Comparison of ENCODE assay signal across 8 cellular contexts in the genomic region with DNA sequence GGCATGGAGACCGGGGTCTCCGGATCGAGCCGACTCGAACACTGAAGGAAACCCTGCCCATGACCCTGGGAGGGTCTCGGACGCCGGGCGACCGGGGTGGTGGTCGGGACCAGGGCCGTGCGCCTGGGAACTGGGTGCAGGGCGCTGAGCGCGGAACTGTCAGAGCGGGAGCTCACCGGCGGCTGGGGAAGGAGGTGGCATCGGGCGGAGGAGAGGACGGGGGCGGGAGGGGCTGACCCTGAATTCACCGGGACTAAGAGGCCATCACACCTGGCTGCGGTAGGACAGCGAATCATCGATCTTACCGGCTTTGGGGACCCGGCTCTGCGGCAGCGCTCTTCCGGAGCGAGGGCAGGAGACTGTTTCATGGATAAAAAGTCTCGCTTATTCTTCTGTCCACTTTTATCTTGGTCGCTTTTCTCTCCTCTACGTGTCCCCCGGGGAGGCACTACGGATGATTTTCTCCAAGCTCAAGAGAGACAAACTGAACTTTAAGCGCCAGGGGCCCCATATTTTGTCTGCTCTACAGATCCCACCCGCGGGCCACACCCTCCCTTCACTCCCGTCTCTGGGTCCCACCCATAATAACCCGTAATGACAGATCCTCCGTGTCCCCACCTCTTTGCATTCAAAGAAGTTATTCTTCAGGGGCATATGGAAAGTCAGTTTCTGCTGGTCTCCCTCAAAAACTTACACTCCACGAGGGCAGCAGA. TPM values are rescaled to one million over a fixed set of nuclear protein-coding genes. Genes with fewer than 3 reads are reported as not detected.
DNase-seq lines count a peak whose midpoint lies in the region; ATAC-seq, FAIRE-seq and TF ChIP-seq lines count a peak whose summit lies in the region.

A gene with protein sequence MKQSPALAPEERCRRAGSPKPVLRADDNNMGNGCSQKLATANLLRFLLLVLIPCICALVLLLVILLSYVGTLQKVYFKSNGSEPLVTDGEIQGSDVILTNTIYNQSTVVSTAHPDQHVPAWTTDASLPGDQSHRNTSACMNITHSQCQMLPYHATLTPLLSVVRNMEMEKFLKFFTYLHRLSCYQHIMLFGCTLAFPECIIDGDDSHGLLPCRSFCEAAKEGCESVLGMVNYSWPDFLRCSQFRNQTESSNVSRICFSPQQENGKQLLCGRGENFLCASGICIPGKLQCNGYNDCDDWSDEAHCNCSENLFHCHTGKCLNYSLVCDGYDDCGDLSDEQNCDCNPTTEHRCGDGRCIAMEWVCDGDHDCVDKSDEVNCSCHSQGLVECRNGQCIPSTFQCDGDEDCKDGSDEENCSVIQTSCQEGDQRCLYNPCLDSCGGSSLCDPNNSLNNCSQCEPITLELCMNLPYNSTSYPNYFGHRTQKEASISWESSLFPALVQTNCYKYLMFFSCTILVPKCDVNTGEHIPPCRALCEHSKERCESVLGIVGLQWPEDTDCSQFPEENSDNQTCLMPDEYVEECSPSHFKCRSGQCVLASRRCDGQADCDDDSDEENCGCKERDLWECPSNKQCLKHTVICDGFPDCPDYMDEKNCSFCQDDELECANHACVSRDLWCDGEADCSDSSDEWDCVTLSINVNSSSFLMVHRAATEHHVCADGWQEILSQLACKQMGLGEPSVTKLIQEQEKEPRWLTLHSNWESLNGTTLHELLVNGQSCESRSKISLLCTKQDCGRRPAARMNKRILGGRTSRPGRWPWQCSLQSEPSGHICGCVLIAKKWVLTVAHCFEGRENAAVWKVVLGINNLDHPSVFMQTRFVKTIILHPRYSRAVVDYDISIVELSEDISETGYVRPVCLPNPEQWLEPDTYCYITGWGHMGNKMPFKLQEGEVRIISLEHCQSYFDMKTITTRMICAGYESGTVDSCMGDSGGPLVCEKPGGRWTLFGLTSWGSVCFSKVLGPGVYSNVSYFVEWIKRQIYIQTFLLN (minus strand): TSS at position 486 of the 713 bp plus-strand sequence. CDS start 118 bp downstream, at position 368.

- no peaks in the 10 kb centered on the region for H3K27me3 ChIP-seq in Caco-2 (replicated peaks; ENCODE audit: control insufficient read depth, insufficient read depth, low read length)
- no peaks in the 10 kb centered on the region for H3K27me3 ChIP-seq in astrocyte (ENCODE audit: insufficient read depth, low read length)
- peaks cover 27% of the 10 kb centered on the region for H3K27me3 ChIP-seq in iPS-18a (ENCODE audit: control insufficient read depth, insufficient read depth, low read length)
- H3K27me3 ChIP-seq in spleen (replicated peaks in 1 of 7), result peaks cover 0 to 47% (median 7%) of the 10 kb centered on the region in 7 donors

- intact Hi-C loops in Caco-2 (cut with micrococcal nuclease; ENCODE audit: unreplicated experiment), result loop anchor here (2.0 to 5.0 kb wide), 2 partner anchors 97 to 250 kb away; no protein-coding TSS in a partner anchor
- intact Hi-C loops in spleen (cut with DNase I; ENCODE audit: low total_unique reads), result no loop called here

- no peaks in the 10 kb centered on the region for H4K20me1 ChIP-seq in astrocyte (ENCODE audit: insufficient read depth, low read length)

- no peaks in the 10 kb centered on the region for H3K79me2 ChIP-seq in astrocyte (ENCODE audit: insufficient read depth, low read length)

- H3K27ac Mint-ChIP-seq in Caco-2 (ENCODE audit: unreplicated experiment), result no peak within 1 kb of the TSS
- no peak within 1 kb of the TSS for H3K27ac Mint-ChIP-seq in astrocyte (ENCODE audit: unreplicated experiment)

- TF ChIP-seq CTCF in Caco-2 (IDR thresholded peaks at IDR 0.05; ENCODE audit: insufficient read depth in 1 of 2, low read depth in 1 of 2, low read length in 1 of 2, severe bottlenecking in 1 of 2, unreplicated experiment in 1 of 2) (no peak), astrocyte (IDR thresholded peaks at IDR 0.05; ENCODE audit: insufficient read depth, low read depth, low read length) (no peak), spleen (IDR thresholded peaks at IDR 0.05 in 8 of 11, conservative IDR thresholded peaks at IDR 0.05 in 3 of 11) (no peak)

- H3K9ac ChIP-seq in astrocyte (ENCODE audit: low read length), result peak within 1 kb of the TSS; percentile 77
- H3K9ac ChIP-seq in iPS-18a (ENCODE audit: low read length), result no peak within 1 kb of the TSS

- H3K4me3 ChIP-seq in Caco-2 (ENCODE audit: low read depth, low read length) (peak within 1 kb of the TSS; percentile 64), astrocyte (ENCODE audit: insufficient read depth, low read depth, low read length) (peak within 1 kb of the TSS; percentile 67), iPS-18a (ENCODE audit: low read length) (peak within 1 kb of the TSS; percentile 56), spleen (peak within 1 kb of the TSS; percentile 14 to 67 (median 46))

- no peak for FAIRE-seq in astrocyte (lab: Jason Lieb, UNC)

- no peaks in the 10 kb centered on the region for H3K4me1 ChIP-seq in Caco-2
- peaks cover 13% of the 10 kb centered on the region for H3K4me1 ChIP-seq in astrocyte (ENCODE audit: insufficient read depth, low read length)
- H3K4me1 ChIP-seq in iPS-18a (ENCODE audit: control insufficient read depth, low read depth, low read length), result peaks cover 19% of the 10 kb centered on the region
- H3K4me1 ChIP-seq in spleen, result peaks cover 16 to 46% (median 30%) of the 10 kb centered on the region in 6 donors

- H3K36me3 ChIP-seq in Caco-2 (ENCODE audit: control insufficient read depth, insufficient read depth, low read length) (no peaks in the 10 kb centered on the region), astrocyte (ENCODE audit: insufficient read depth, low read length) (no peaks in the 10 kb centered on the region), iPS-18a (ENCODE audit: control insufficient read depth, low read depth, low read length) (no peaks in the 10 kb centered on the region), spleen (peaks cover 0 to 11% (median 0%) of the 10 kb centered on the region in 6 donors)

- H2AFZ ChIP-seq in astrocyte (ENCODE audit: low read depth, low read length), result peak within 1 kb of the TSS; percentile 89

- TF ChIP-seq POLR2A in spleen (IDR thresholded peaks at IDR 0.05), result no peak

- no peak within 1 kb of the TSS for H3K27ac ChIP-seq in astrocyte (ENCODE audit: low read depth, low read length)
- H3K27ac ChIP-seq in iPS-18a (ENCODE audit: low read length), result no peak within 1 kb of the TSS
- H3K27ac ChIP-seq in spleen, result no peak within 1 kb of the TSS

- DNase-seq in Caco-2, result peak; percentile 25 to 32
- DNase-seq in LoVo (ENCODE audit: low spot score), result peak; percentile 23
- no peak for DNase-seq in astrocyte (ENCODE audit: low read depth)
- DNase-seq in spleen, result no peak
- no peak for DNase-seq in hippocampal formation (lab: John Stamatoyannopoulos, UW)
- DNase-seq in C1 segment of cervical spinal cord (lab: John Stamatoyannopoulos, UW), result no peak

- H3K9me3 Mint-ChIP-seq in Caco-2 (ENCODE audit: unreplicated experiment) (no peaks in the 10 kb centered on the region), astrocyte (ENCODE audit: unreplicated experiment) (peaks cover 6% of the 10 kb centered on the region)

- H3K27me3 Mint-ChIP-seq in Caco-2 (ENCODE audit: insufficient read depth, unreplicated experiment) (no peaks in the 10 kb centered on the region), astrocyte (ENCODE audit: low read depth, unreplicated experiment) (peaks cover 4% of the 10 kb centered on the region)

- H3K9me3 ChIP-seq in Caco-2 (no peaks in the 10 kb centered on the region), astrocyte (ENCODE audit: insufficient read depth, low read depth, low read length) (no peaks in the 10 kb centered on the region), iPS-18a (ENCODE audit: control insufficient read depth, low read depth, low read length) (no peaks in the 10 kb centered on the region), spleen (peaks cover 0 to 5% (median 0%) of the 10 kb centered on the region in 8 donors)

- no TSS peak for BruUV-seq in Caco-2 (replicated peaks; lab: Mats Ljungman, UMichigan)

- H3K4me1 Mint-ChIP-seq in Caco-2 (ENCODE audit: low read depth, unreplicated experiment), result peaks cover 6% of the 10 kb centered on the region
- H3K4me1 Mint-ChIP-seq in astrocyte (ENCODE audit: low read depth, unreplicated experiment), result peaks cover 11% of the 10 kb centered on the region

- H3K4me3 Mint-ChIP-seq in Caco-2 (ENCODE audit: unreplicated experiment) (peak within 1 kb of the TSS; percentile 83), astrocyte (ENCODE audit: unreplicated experiment) (peak within 1 kb of the TSS; percentile 80)

- CTCF ChIA-PET in Caco-2 (lab: Charles Lee), result interaction anchor here (0.6 to 3.2 kb wide), 14 partner anchors 77 to 250 kb away, joined by 3 to 108 read pairs (median 9); partner anchors contain the start of gene NFXL1

- H3K36me3 Mint-ChIP-seq in Caco-2 (ENCODE audit: insufficient read depth, unreplicated experiment) (peaks cover 5% of the 10 kb centered on the region), astrocyte (ENCODE audit: low read depth, unreplicated experiment) (peaks cover 3% of the 10 kb centered on the region)

- peak; percentile 6 for ATAC-seq in GM21529 (IDR thresholded peaks at IDR 0.05; ENCODE audit: unreplicated experiment)

- WGBS in spleen, 5 donors, result 3 to 9% (median 4%) methylated on average over 39 to 45 of the region's 45 CpGs

- H3K4me2 ChIP-seq in astrocyte (ENCODE audit: low read length), result peak within 1 kb of the TSS; percentile 99

- POLR2A ChIA-PET in Caco-2 (lab: Charles Lee), result interaction anchor here (1.2 kb wide), 1 partner anchor 133 kb away, joined by 3 read pairs; no protein-coding TSS in a partner anchor

RNA-seq across cellular contexts. Expression of the gene that starts here (rescaled TPM):
- total RNA-seq in Caco-2 (2022) (0.27 and 0.46 TPM in 2 replicates), astrocyte (0.20 and 0.31 TPM in 2 replicates), spleen (10 to 100 TPM in 1 of 7 donors, 1 to 10 TPM in 3, under 1 TPM in 3; 0.23 to 12.3 (median 1.3) TPM)
- under 1 TPM; 0.26 to 0.48 (median 0.41) TPM for polyA plus RNA-seq in spleen

Comparison
In these comparisons a context has a peak if more than half of its experiments do, and no peak if none do; other contexts are left out.
1. Peak in DNase-seq and H3K4me3 ChIP-seq in Caco-2; RNA of the gene not detected or under 1 TPM.